ENCODE assay signal across 1 cellular context in the genomic region with DNA sequence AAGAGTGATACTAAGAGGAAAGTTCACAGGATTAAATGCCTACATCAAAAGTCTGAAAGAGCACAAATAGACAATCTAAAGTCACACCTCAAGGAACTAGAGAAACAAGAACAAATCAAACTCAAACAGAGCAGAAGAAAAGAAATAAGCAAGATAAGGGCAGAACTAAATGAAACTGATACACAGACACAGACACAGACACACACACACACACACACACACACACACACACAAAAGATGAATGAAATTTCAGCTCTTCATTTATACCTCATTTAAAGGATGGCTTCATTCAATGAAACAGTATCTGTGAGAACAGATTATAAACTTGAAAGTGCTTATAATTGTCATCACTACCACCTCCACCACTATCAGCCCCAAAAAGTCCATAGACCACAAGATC.
TF ChIP-seq lines count a peak whose summit lies in the region.

No MANE protein-coding gene starts in this region.

TF ChIP-seq in GM23338, 12 proteins besides CTCF, POLR2A, EP300 and RAD21 (continued from another document):
- TF ChIP-seq, protein P1, sequence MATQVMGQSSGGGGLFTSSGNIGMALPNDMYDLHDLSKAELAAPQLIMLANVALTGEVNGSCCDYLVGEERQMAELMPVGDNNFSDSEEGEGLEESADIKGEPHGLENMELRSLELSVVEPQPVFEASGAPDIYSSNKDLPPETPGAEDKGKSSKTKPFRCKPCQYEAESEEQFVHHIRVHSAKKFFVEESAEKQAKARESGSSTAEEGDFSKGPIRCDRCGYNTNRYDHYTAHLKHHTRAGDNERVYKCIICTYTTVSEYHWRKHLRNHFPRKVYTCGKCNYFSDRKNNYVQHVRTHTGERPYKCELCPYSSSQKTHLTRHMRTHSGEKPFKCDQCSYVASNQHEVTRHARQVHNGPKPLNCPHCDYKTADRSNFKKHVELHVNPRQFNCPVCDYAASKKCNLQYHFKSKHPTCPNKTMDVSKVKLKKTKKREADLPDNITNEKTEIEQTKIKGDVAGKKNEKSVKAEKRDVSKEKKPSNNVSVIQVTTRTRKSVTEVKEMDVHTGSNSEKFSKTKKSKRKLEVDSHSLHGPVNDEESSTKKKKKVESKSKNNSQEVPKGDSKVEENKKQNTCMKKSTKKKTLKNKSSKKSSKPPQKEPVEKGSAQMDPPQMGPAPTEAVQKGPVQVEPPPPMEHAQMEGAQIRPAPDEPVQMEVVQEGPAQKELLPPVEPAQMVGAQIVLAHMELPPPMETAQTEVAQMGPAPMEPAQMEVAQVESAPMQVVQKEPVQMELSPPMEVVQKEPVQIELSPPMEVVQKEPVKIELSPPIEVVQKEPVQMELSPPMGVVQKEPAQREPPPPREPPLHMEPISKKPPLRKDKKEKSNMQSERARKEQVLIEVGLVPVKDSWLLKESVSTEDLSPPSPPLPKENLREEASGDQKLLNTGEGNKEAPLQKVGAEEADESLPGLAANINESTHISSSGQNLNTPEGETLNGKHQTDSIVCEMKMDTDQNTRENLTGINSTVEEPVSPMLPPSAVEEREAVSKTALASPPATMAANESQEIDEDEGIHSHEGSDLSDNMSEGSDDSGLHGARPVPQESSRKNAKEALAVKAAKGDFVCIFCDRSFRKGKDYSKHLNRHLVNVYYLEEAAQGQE (IDR thresholded peaks at IDR 0.05; ENCODE audit: unreplicated experiment), result no peak
- TF ChIP-seq ZNF114 (CRISPR knock-in tag; IDR thresholded peaks at IDR 0.05), result no peak
- no peak for TF ChIP-seq NANOG (IDR thresholded peaks at IDR 0.05; ENCODE audit: borderline replicate concordance)
- TF ChIP-seq JUNB (IDR thresholded peaks at IDR 0.05; ENCODE audit: unreplicated experiment), result no peak
- no peak for TF ChIP-seq EZH2 (IDR thresholded peaks at IDR 0.05; ENCODE audit: low read depth, unreplicated experiment)
- TF ChIP-seq, protein P2, sequence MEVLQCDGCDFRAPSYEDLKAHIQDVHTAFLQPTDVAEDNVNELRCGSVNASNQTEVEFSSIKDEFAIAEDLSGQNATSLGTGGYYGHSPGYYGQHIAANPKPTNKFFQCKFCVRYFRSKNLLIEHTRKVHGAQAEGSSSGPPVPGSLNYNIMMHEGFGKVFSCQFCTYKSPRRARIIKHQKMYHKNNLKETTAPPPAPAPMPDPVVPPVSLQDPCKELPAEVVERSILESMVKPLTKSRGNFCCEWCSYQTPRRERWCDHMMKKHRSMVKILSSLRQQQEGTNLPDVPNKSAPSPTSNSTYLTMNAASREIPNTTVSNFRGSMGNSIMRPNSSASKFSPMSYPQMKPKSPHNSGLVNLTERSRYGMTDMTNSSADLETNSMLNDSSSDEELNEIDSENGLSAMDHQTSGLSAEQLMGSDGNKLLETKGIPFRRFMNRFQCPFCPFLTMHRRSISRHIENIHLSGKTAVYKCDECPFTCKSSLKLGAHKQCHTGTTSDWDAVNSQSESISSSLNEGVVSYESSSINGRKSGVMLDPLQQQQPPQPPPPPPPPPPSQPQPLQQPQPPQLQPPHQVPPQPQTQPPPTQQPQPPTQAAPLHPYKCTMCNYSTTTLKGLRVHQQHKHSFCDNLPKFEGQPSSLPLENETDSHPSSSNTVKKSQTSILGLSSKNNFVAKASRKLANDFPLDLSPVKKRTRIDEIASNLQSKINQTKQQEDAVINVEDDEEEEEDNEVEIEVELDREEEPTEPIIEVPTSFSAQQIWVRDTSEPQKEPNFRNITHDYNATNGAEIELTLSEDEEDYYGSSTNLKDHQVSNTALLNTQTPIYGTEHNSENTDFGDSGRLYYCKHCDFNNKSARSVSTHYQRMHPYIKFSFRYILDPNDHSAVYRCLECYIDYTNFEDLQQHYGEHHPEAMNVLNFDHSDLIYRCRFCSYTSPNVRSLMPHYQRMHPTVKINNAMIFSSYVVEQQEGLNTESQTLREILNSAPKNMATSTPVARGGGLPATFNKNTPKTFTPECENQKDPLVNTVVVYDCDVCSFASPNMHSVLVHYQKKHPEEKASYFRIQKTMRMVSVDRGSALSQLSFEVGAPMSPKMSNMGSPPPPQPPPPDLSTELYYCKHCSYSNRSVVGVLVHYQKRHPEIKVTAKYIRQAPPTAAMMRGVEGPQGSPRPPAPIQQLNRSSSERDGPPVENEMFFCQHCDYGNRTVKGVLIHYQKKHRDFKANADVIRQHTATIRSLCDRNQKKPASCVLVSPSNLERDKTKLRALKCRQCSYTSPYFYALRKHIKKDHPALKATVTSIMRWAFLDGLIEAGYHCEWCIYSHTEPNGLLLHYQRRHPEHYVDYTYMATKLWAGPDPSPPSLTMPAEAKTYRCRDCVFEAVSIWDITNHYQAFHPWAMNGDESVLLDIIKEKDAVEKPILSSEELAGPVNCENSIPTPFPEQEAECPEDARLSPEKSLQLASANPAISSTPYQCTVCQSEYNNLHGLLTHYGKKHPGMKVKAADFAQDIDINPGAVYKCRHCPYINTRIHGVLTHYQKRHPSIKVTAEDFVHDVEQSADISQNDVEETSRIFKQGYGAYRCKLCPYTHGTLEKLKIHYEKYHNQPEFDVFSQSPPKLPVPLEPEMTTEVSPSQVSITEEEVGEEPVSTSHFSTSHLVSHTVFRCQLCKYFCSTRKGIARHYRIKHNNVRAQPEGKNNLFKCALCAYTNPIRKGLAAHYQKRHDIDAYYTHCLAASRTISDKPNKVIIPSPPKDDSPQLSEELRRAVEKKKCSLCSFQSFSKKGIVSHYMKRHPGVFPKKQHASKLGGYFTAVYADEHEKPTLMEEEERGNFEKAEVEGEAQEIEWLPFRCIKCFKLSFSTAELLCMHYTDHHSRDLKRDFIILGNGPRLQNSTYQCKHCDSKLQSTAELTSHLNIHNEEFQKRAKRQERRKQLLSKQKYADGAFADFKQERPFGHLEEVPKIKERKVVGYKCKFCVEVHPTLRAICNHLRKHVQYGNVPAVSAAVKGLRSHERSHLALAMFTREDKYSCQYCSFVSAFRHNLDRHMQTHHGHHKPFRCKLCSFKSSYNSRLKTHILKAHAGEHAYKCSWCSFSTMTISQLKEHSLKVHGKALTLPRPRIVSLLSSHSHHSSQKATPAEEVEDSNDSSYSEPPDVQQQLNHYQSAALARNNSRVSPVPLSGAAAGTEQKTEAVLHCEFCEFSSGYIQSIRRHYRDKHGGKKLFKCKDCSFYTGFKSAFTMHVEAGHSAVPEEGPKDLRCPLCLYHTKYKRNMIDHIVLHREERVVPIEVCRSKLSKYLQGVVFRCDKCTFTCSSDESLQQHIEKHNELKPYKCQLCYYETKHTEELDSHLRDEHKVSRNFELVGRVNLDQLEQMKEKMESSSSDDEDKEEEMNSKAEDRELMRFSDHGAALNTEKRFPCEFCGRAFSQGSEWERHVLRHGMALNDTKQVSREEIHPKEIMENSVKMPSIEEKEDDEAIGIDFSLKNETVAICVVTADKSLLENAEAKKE (CRISPR knock-in tag; IDR thresholded peaks at IDR 0.05), result no peak
- TF ChIP-seq, protein P3, sequence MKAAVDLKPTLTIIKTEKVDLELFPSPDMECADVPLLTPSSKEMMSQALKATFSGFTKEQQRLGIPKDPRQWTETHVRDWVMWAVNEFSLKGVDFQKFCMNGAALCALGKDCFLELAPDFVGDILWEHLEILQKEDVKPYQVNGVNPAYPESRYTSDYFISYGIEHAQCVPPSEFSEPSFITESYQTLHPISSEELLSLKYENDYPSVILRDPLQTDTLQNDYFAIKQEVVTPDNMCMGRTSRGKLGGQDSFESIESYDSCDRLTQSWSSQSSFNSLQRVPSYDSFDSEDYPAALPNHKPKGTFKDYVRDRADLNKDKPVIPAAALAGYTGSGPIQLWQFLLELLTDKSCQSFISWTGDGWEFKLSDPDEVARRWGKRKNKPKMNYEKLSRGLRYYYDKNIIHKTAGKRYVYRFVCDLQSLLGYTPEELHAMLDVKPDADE (IDR thresholded peaks at IDR 0.05), result no peak
- TF ChIP-seq EZH2phosphoT487 (IDR thresholded peaks at IDR 0.05; ENCODE audit: unreplicated experiment), result no peak
- no peak for TF ChIP-seq STAT1 (IDR thresholded peaks at IDR 0.05; ENCODE audit: unreplicated experiment)
- TF ChIP-seq ZNF331 (CRISPR knock-in tag; IDR thresholded peaks at IDR 0.05; ENCODE audit: low read depth), result no peak
